Comparison of ENCODE assay signal across 8 cellular contexts in the genomic region with DNA sequence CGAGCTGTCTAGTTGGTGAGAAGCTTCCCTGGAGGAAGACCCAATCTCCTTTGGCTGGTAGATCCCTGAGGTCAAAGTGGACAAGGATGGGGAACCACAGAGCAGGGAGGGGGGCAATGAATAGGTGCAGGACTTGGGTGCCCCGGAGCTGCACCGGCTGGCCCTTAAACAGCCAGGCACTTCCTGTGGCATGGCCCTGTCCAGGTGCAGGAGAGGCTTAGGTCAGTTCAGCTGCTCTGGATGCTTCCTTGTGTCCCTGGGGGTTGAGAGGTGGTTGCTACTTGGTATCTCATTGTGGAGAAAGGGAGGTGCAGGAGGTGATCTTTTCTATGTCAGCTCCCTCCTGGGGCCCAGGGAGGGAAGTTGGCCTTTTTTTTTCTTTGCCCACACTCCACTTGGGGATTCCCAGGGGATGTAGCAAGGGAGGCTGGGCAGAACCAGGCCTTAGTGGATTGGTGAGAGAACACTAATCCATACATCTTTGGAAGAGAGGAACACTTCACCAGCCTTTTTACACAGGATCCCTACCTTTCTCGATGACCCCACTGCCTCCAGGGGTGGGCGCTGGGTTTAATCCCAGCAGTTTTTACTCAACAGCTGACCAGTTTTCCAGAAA. TPM values are rescaled to one million over a fixed set of nuclear protein-coding genes. Genes with fewer than 3 reads are reported as not detected.
DNase-seq lines count a peak whose midpoint lies in the region; ATAC-seq, FAIRE-seq and TF ChIP-seq lines count a peak whose summit lies in the region.

No MANE protein-coding gene starts in this region.

- no peaks in the 10 kb centered on the region for H3K9me3 ChIP-seq in WERI-Rb-1 (ENCODE audit: severe bottlenecking)

- TF ChIP-seq POLR2A in H54 (IDR thresholded peaks at IDR 0.05; ENCODE audit: low read depth, low read length): 0 out of 2 replicates have a peak, but pooled peaks have one; percentile 8

- no peak for FAIRE-seq in H54 (lab: Jason Lieb, UNC)

- H3K27ac ChIP-seq in WERI-Rb-1: peak overlapping the region; percentile 94; the same call in 1 of the 2 replicates

- peak; percentile 19 for DNase-seq in CD1c-positive myeloid dendritic cell (ENCODE audit: extremely low spot score)
- no peak for DNase-seq in H54 (ENCODE audit: insufficient read length, low spot score)
- no peak for DNase-seq in WERI-Rb-1
- DNase-seq in left kidney (ENCODE audit: low read depth, low spot score): peak; percentile 6
- DNase-seq in SK-N-DZ (ENCODE audit: low spot score): no peak
- no peak for DNase-seq in epidermal melanocyte (ENCODE audit: insufficient read length, low spot score)

- TF ChIP-seq CTCF in WERI-Rb-1 (IDR thresholded peaks at IDR 0.05; ENCODE audit: low read depth, low read length): no peak

- H3K4me3 ChIP-seq in WERI-Rb-1 (ENCODE audit: low read depth, low read length): peak overlapping the region; percentile 77

- no peaks in the 10 kb centered on the region for H3K27me3 ChIP-seq in WERI-Rb-1 (ENCODE audit: insufficient read depth, low read depth, severe bottlenecking)

- ATAC-seq in HG03442 (IDR thresholded peaks at IDR 0.05; ENCODE audit: unreplicated experiment) (no peak), HG03280 (IDR thresholded peaks at IDR 0.05; ENCODE audit: unreplicated experiment) (no peak)

- H3K36me3 ChIP-seq in WERI-Rb-1: peaks cover 50% of the 10 kb centered on the region

RNA-seq across cellular contexts. Expression of gene ST3GAL3, which starts 1.2 kb away (rescaled TPM):
- 13.7 and 16.4 TPM in 2 replicates for polyA plus RNA-seq in SK-N-DZ (2014; cell fraction: cytosol; rRNA removed)
- 11.8 and 14.7 TPM in 2 replicates for polyA plus RNA-seq in SK-N-DZ (2014; cell fraction: nucleus; rRNA removed)

RNA-seq across cellular contexts. Expression of gene KDM4A, which starts 56.1 kb away (rescaled TPM):
- 20.0 and 21.2 TPM in 2 replicates for polyA plus RNA-seq in SK-N-DZ (2014; cell fraction: cytosol; rRNA removed)
- polyA plus RNA-seq in SK-N-DZ (2014; cell fraction: nucleus; rRNA removed): 10.5 and 11.4 TPM in 2 replicates

Comparison
In these comparisons a context has a peak if more than half of its experiments do, and no peak if none do; other contexts are left out.
1. DNase-seq: peak in CD1c-positive myeloid dendritic cell (single experiment) and left kidney (single experiment); none in H54 (single experiment), WERI-Rb-1 (single experiment), SK-N-DZ (single experiment) and epidermal melanocyte (single experiment).